In genomic region chr15:40382580-40383456, GRCh38 we compare ENCODE assay signal across 8 cellular contexts. TPM values are rescaled to one million over a fixed set of nuclear protein-coding genes. Genes with fewer than 3 reads are reported as not detected.
DNase-seq lines count a peak whose midpoint lies in the region; ATAC-seq and TF ChIP-seq lines count a peak whose summit lies in the region.

Gene KNSTRN (plus strand): TSS chr15:40382721. CDS start chr15:40382836, 115 bp downstream.

- POLR2A ChIA-PET in activated CD4-positive, alpha-beta T cell treated with anti-CD3 and anti-CD28 coated beads, Interleukin-2, amount 10 ng/mL, durations not matched to agents 7 days and 5 days (lab: Charles Lee): interaction anchor here (0.7 kb wide), 1 partner anchor 388 kb away, joined by 4 read pairs; no protein-coding TSS in a partner anchor

- H3K4me3 ChIP-seq in left lung: peak within 1 kb of the TSS; percentile 83 to 90

- intact Hi-C loops in left lung (cut with DNase I): no loop called here

- peaks cover 0 to 15% of the 10 kb centered on the region in 2 donors for H3K36me3 ChIP-seq in left lung

- peaks cover 36% of the 10 kb centered on the region for H3K4me1 Mint-ChIP-seq in activated CD4-positive, alpha-beta T cell treated with anti-CD3 and anti-CD28 coated beads, Interleukin-2, amount 10 ng/mL, durations not matched to agents 7 days and 5 days

- H3K27ac Mint-ChIP-seq in activated CD4-positive, alpha-beta T cell treated with anti-CD3 and anti-CD28 coated beads, Interleukin-2, amount 10 ng/mL, durations not matched to agents 7 days and 5 days: peak within 1 kb of the TSS; percentile 95

- H3K27me3 Mint-ChIP-seq in activated CD4-positive, alpha-beta T cell treated with anti-CD3 and anti-CD28 coated beads, Interleukin-2, amount 10 ng/mL, durations not matched to agents 7 days and 5 days: peaks cover 4% of the 10 kb centered on the region

- H3K9me3 ChIP-seq in left lung: no peaks in the 10 kb centered on the region

- no peak for TF ChIP-seq CTCF in left lung (IDR thresholded peaks at IDR 0.05)

- H3K9me3 Mint-ChIP-seq in activated CD4-positive, alpha-beta T cell treated with anti-CD3 and anti-CD28 coated beads, Interleukin-2, amount 10 ng/mL, durations not matched to agents 7 days and 5 days: no peaks in the 10 kb centered on the region

- peak within 1 kb of the TSS in 1 of 2 donors; percentile 57 for H3K27ac ChIP-seq in left lung

- peaks cover 6 to 47% of the 10 kb centered on the region in 2 donors for H3K4me1 ChIP-seq in left lung

- peak; percentile 94 for ATAC-seq in GM19372 (IDR thresholded peaks at IDR 0.05; ENCODE audit: low read depth, unreplicated experiment)
- ATAC-seq in HG03521 (IDR thresholded peaks at IDR 0.05; ENCODE audit: unreplicated experiment): peak; percentile 97
- peak; percentile 96 for ATAC-seq in left lung

- peak in 13 of 14 donors; percentile 41 to 88 (median 79) for DNase-seq in C1 segment of cervical spinal cord (lab: John Stamatoyannopoulos, UW)
- peak; percentile 93 for DNase-seq in NCI-H748 (lab: John Stamatoyannopoulos, UW; ENCODE audit: unreplicated experiment)
- peak; percentile 96 for DNase-seq in activated CD4-positive, alpha-beta T cell treated with anti-CD3 and anti-CD28 coated beads, Interleukin-2, amount 10 ng/mL, durations not matched to agents 7 days and 5 days
- peak; percentile 94 for DNase-seq in dermis blood vessel endothelial cell
- DNase-seq in left lung: peak; percentile 91 to 94
- DNase-seq in stimulated activated CD4-positive, alpha-beta T cell treated with anti-CD3 and anti-CD28 coated beads, Interleukin-2, amount 100 ng/mL, for 4 hours (ENCODE audit: low read depth): peak; percentile 89

- peaks cover 40% of the 10 kb centered on the region for H3K36me3 Mint-ChIP-seq in activated CD4-positive, alpha-beta T cell treated with anti-CD3 and anti-CD28 coated beads, Interleukin-2, amount 10 ng/mL, durations not matched to agents 7 days and 5 days (ENCODE audit: low read depth)

- no peaks in the 10 kb centered on the region for H3K27me3 ChIP-seq in left lung

- peak within 1 kb of the TSS; percentile 100 for H3K4me3 Mint-ChIP-seq in activated CD4-positive, alpha-beta T cell treated with anti-CD3 and anti-CD28 coated beads, Interleukin-2, amount 10 ng/mL, durations not matched to agents 7 days and 5 days

- CTCF ChIA-PET in activated CD4-positive, alpha-beta T cell treated with anti-CD3 and anti-CD28 coated beads, Interleukin-2, amount 10 ng/mL, durations not matched to agents 7 days and 5 days (lab: Charles Lee): interaction anchor here (0.6 to 2.8 kb wide), 14 partner anchors 9 to 278 kb away, joined by 3 to 15 read pairs (median 3); no protein-coding TSS in a partner anchor

RNA-seq across cellular contexts. Expression of gene KNSTRN, which starts in this region (rescaled TPM):
- 10 to 100 TPM; 57.5 to 63.3 TPM for total RNA-seq in activated CD4-positive, alpha-beta T cell treated with anti-CD3 and anti-CD28 coated beads, Interleukin-2, amount 10 ng/mL, durations not matched to agents 7 days and 5 days
- total RNA-seq in dermis blood vessel endothelial cell (36.8 and 61.2 TPM in 2 replicates), left lung (10 to 100 TPM; 14.2 to 32.2 TPM)
